Comparison of ENCODE assay signal across 20 cellular contexts in genomic region chr10:14600065-14600464, GRCh38.
DNase-seq lines count a peak whose midpoint lies in the region; ATAC-seq and TF ChIP-seq lines count a peak whose summit lies in the region.
"Had no signal": no experiment of that assay in that cellular context is flagged by ENCODE, and none has a peak within 500 bp of the region (broad histone marks: within the 10 kb centered on the region; RNA-seq: fewer than 3 reads in every experiment).

No MANE protein-coding gene starts in this region.

- no peak overlapping the region for H2BK20ac ChIP-seq in IMR-90 (ENCODE audit: low read depth, low read length)

- H4K5ac ChIP-seq in IMR-90 (ENCODE audit: low read depth, low read length): no peak overlapping the region

- H2BK15ac ChIP-seq in IMR-90 (ENCODE audit: low read depth, low read length): no peak overlapping the region

- no peak overlapping the region for H2AFZ ChIP-seq in IMR-90 (replicated peaks; ENCODE audit: low read length, poor library complexity)

- no peak for DNase-seq in activated CD4-positive, alpha-beta T cell treated with anti-CD3 and anti-CD28 coated beads, Interleukin-2, amount 10 ng/mL, durations not matched to agents 24 days and 14 days
- DNase-seq in activated CD4-positive, alpha-beta T cell treated with anti-CD3 and anti-CD28 coated beads for 4 hours: no peak
- DNase-seq in IMR-90 (no peak), HT-29 (ENCODE audit: low spot score) (no peak), NCI-H2107 (lab: John Stamatoyannopoulos, UW) (no peak)
- DNase-seq in activated naive CD8-positive, alpha-beta T cell treated with anti-CD3 and anti-CD28 coated beads for 36 hours: no peak
- DNase-seq: anterior cingulate cortex; BE2C; caudate nucleus; DMS 273 treated with DMSO at 0.1 percent for 48 hours; foreskin fibroblast; NCI-H187 treated with DMSO at 0.1 percent for 48 hours; NCI-H226; PC-3; stimulated activated CD4-positive, alpha-beta T cell treated with anti-CD3 and anti-CD28 coated beads, Interleukin-4, amount 100 ng/mL, for 4 hours had no signal

- H3K27ac ChIP-seq in IMR-90 (ENCODE audit: insufficient read depth, low read length) (no peak overlapping the region), neutrophil (peak overlapping the region; percentile 92)
- H3K27ac ChIP-seq: epithelial cell of prostate, right atrium auricular region, suprapubic skin had no signal

- H3K9me3 Mint-ChIP-seq in activated CD4-positive, alpha-beta T cell treated with anti-CD3 and anti-CD28 coated beads, Interleukin-2, amount 10 ng/mL, durations not matched to agents 24 days and 14 days: peaks cover 8% of the 10 kb centered on the region
- peaks cover 3% of the 10 kb centered on the region for H3K9me3 Mint-ChIP-seq in activated naive CD8-positive, alpha-beta T cell treated with anti-CD3 and anti-CD28 coated beads for 36 hours

- TF ChIP-seq POLR2A in IMR-90 (IDR thresholded peaks at IDR 0.05; ENCODE audit: low read depth, low read length): no peak

- BruUV-seq in IMR-90 (replicated peaks; lab: Mats Ljungman, UMichigan): no TSS peak

- H3K4me2 ChIP-seq in IMR-90 (ENCODE audit: low read depth, low read length): no peak overlapping the region

- no peak overlapping the region for H3K18ac ChIP-seq in IMR-90 (ENCODE audit: low read depth, low read length)

- H3K4me1 ChIP-seq in IMR-90 (ENCODE audit: control insufficient read depth, insufficient read depth, low read length) (peaks cover 10% of the 10 kb centered on the region), neutrophil (ENCODE audit: control insufficient read depth in 1 of 2, insufficient read depth in 1 of 2, low read depth in 1 of 2, low read length in 1 of 2) (peaks cover 64 to 68% of the 10 kb centered on the region in 2 experiments)
- H3K4me1 ChIP-seq: BE2C had no signal

- 0 out of 2 replicates have a peak overlapping the region, but pooled peaks have one; percentile 4 for H3K23ac ChIP-seq in IMR-90 (ENCODE audit: low read depth, low read length)

- H3K9me1 ChIP-seq in IMR-90 (ENCODE audit: insufficient read depth, low read length): peaks cover 44% of the 10 kb centered on the region

- H3K4me1 Mint-ChIP-seq in activated CD4-positive, alpha-beta T cell treated with anti-CD3 and anti-CD28 coated beads, Interleukin-2, amount 10 ng/mL, durations not matched to agents 24 days and 14 days: peaks cover 71% of the 10 kb centered on the region
- peaks cover 69% of the 10 kb centered on the region for H3K4me1 Mint-ChIP-seq in activated naive CD8-positive, alpha-beta T cell treated with anti-CD3 and anti-CD28 coated beads for 36 hours

- H4K20me1 ChIP-seq in IMR-90 (ENCODE audit: insufficient read depth, low read length): peaks cover 79% of the 10 kb centered on the region

- peaks cover 71% of the 10 kb centered on the region for H3K36me3 Mint-ChIP-seq in activated CD4-positive, alpha-beta T cell treated with anti-CD3 and anti-CD28 coated beads, Interleukin-2, amount 10 ng/mL, durations not matched to agents 24 days and 14 days (ENCODE audit: low read depth)
- peaks cover 81% of the 10 kb centered on the region for H3K36me3 Mint-ChIP-seq in activated naive CD8-positive, alpha-beta T cell treated with anti-CD3 and anti-CD28 coated beads for 36 hours

- peak overlapping the region; percentile 73 for H3K27ac Mint-ChIP-seq in activated CD4-positive, alpha-beta T cell treated with anti-CD3 and anti-CD28 coated beads, Interleukin-2, amount 10 ng/mL, durations not matched to agents 24 days and 14 days
- peak overlapping the region; percentile 19 for H3K27ac Mint-ChIP-seq in activated naive CD8-positive, alpha-beta T cell treated with anti-CD3 and anti-CD28 coated beads for 36 hours

- no peak overlapping the region for H2AK9ac ChIP-seq in IMR-90 (replicated peaks; ENCODE audit: low read depth, low read length, poor library complexity)

- peaks cover 13 to 83% of the 10 kb centered on the region in 2 experiments; a peak in 3 of 4 replicates for H3K79me1 ChIP-seq in IMR-90 (ENCODE audit: low read depth in 1 of 2, low read length in 2 of 2)

- H3K27me3 Mint-ChIP-seq in activated CD4-positive, alpha-beta T cell treated with anti-CD3 and anti-CD28 coated beads, Interleukin-2, amount 10 ng/mL, durations not matched to agents 24 days and 14 days: no peaks in the 10 kb centered on the region
- peaks cover 4% of the 10 kb centered on the region for H3K27me3 Mint-ChIP-seq in activated naive CD8-positive, alpha-beta T cell treated with anti-CD3 and anti-CD28 coated beads for 36 hours

- H3K36me3 ChIP-seq in IMR-90 (ENCODE audit: control insufficient read depth, insufficient read depth, low read length) (peaks cover 47% of the 10 kb centered on the region), neutrophil (peaks cover 42% of the 10 kb centered on the region)
- H3K36me3 ChIP-seq: right atrium auricular region had no signal

- H3K4me3 ChIP-seq in IMR-90 (ENCODE audit: insufficient read depth, low read depth, low read length) (no peak overlapping the region), neutrophil (ENCODE audit: low read depth in 1 of 2, low read length in 1 of 2) (no peak overlapping the region)
- H3K4me3 ChIP-seq: right atrium auricular region, suprapubic skin had no signal

- no peak for TF ChIP-seq CTCF in IMR-90 (conservative IDR thresholded peaks at IDR 0.05; ENCODE audit: low read depth, low read length)
- TF ChIP-seq CTCF in neutrophil (IDR thresholded peaks at IDR 0.05): no peak

- 100% methylated on average over 3 of the region's 8 CpGs; no CpG with 5 or more reads in 1 of the 2 experiments for WGBS in IMR-90 (ENCODE audit: extremely low coverage in 2 of 2, insufficient read length in 1 of 2), 2 experiments

- H3K27me3 ChIP-seq in IMR-90 (ENCODE audit: control insufficient read depth, insufficient read depth, low read length) (no peaks in the 10 kb centered on the region), neutrophil (no peaks in the 10 kb centered on the region)
- H3K27me3 ChIP-seq: BE2C, right atrium auricular region, suprapubic skin had no signal

- ATAC-seq in IMR-90 (ENCODE audit: low read depth) (no peak), GM18502 (IDR thresholded peaks at IDR 0.05; ENCODE audit: poor library complexity, unreplicated experiment) (no peak)
- ATAC-seq: PC-3 had no signal

- no peak overlapping the region for H3K9ac ChIP-seq in IMR-90 (ENCODE audit: low read depth, low read length)

- no peak overlapping the region for H3K14ac ChIP-seq in IMR-90 (replicated peaks; ENCODE audit: low read depth, low read length)

- H3K9me3 ChIP-seq in IMR-90 (ENCODE audit: control insufficient read depth, insufficient read depth, low read length) (no peaks in the 10 kb centered on the region), neutrophil (no peaks in the 10 kb centered on the region)
- H3K9me3 ChIP-seq: BE2C, right atrium auricular region, suprapubic skin had no signal

- H4K91ac ChIP-seq in IMR-90 (ENCODE audit: insufficient read depth, low read depth, low read length): no peak overlapping the region

- peak overlapping the region; percentile 36 for H3K4me3 Mint-ChIP-seq in activated CD4-positive, alpha-beta T cell treated with anti-CD3 and anti-CD28 coated beads, Interleukin-2, amount 10 ng/mL, durations not matched to agents 24 days and 14 days
- H3K4me3 Mint-ChIP-seq in activated naive CD8-positive, alpha-beta T cell treated with anti-CD3 and anti-CD28 coated beads for 36 hours: peak overlapping the region; percentile 7

- no peak for TF ChIP-seq RAD21 in IMR-90 (IDR thresholded peaks at IDR 0.05; ENCODE audit: low read length)

- no peak overlapping the region for H2AK5ac ChIP-seq in IMR-90 (ENCODE audit: low read depth, low read length)

- POLR2A ChIA-PET in IMR-90 (lab: Charles Lee; ENCODE audit: unreplicated experiment): no interaction called here

- H3K4ac ChIP-seq in IMR-90 (ENCODE audit: low read depth, low read length): peak overlapping the region; percentile 23; the same call in 1 of the 2 replicates

- intact Hi-C loops in activated CD4-positive, alpha-beta T cell treated with anti-CD3 and anti-CD28 coated beads, Interleukin-2, amount 10 ng/mL, durations not matched to agents 24 days and 14 days (cut with micrococcal nuclease): no loop called here
- intact Hi-C loops in IMR-90 (cut with micrococcal nuclease): loop anchor here (5.0 kb wide), 2 partner anchors 103 to 237 kb away; partner anchors contain the start of genes CDNF, HSPA14 and MSANTD7

- H3K56ac ChIP-seq in IMR-90 (ENCODE audit: extremely low read depth, insufficient read depth, low read length): no peak overlapping the region

- in situ Hi-C loops in IMR-90 (cut with MboI; ENCODE audit: low sequenced_read_pairs): no loop called here

- H2BK5ac ChIP-seq in IMR-90 (ENCODE audit: low read depth, low read length, poor library complexity, severe bottlenecking): no peak overlapping the region

- no peak overlapping the region for H2BK120ac ChIP-seq in IMR-90 (ENCODE audit: low read depth, low read length)

- dilution Hi-C loops in IMR-90 (cut with HindIII; ENCODE audit: low sequenced_read_pairs, unreplicated experiment): no loop called here

- H4K8ac ChIP-seq in IMR-90 (ENCODE audit: low read depth in 2 of 2, low read length in 2 of 2): no peak overlapping the region

- CTCF ChIA-PET in IMR-90 (lab: Yijun Ruan, JAX): interaction anchor here (0.6 kb wide), 1 partner anchor 222 kb away, joined by 3 read pairs; no protein-coding TSS in a partner anchor

TF ChIP-seq in IMR-90, 13 proteins besides CTCF, POLR2A, EP300 and RAD21 (continues in another document):
- no peak for TF ChIP-seq RFX5 (IDR thresholded peaks at IDR 0.05; ENCODE audit: low read depth, low read length)
- TF ChIP-seq FOS (IDR thresholded peaks at IDR 0.05; ENCODE audit: low read depth, low read length): no peak
- TF ChIP-seq CHD1 (IDR thresholded peaks at IDR 0.05; ENCODE audit: low read depth, low read length): no peak
- no peak for TF ChIP-seq MAZ (IDR thresholded peaks at IDR 0.05; ENCODE audit: borderline replicate concordance, low read depth, low read length)
- no peak for TF ChIP-seq NFE2L2 (IDR thresholded peaks at IDR 0.05; ENCODE audit: low read depth, low read length)
- no peak for TF ChIP-seq BHLHE40 (IDR thresholded peaks at IDR 0.05; ENCODE audit: low read depth, low read length)
- no peak for TF ChIP-seq RCOR1 (IDR thresholded peaks at IDR 0.05; ENCODE audit: insufficient replicate concordance, low read length)
- no peak for TF ChIP-seq ELK1 (IDR thresholded peaks at IDR 0.05; ENCODE audit: borderline replicate concordance, low read depth, low read length)
- TF ChIP-seq SMC3 (IDR thresholded peaks at IDR 0.05; ENCODE audit: low read depth, low read length): no peak
- TF ChIP-seq MAFK (IDR thresholded peaks at IDR 0.05; ENCODE audit: low read depth, low read length): no peak
